Comparison of ENCODE assay signal across 9 cellular contexts in the genomic region with DNA sequence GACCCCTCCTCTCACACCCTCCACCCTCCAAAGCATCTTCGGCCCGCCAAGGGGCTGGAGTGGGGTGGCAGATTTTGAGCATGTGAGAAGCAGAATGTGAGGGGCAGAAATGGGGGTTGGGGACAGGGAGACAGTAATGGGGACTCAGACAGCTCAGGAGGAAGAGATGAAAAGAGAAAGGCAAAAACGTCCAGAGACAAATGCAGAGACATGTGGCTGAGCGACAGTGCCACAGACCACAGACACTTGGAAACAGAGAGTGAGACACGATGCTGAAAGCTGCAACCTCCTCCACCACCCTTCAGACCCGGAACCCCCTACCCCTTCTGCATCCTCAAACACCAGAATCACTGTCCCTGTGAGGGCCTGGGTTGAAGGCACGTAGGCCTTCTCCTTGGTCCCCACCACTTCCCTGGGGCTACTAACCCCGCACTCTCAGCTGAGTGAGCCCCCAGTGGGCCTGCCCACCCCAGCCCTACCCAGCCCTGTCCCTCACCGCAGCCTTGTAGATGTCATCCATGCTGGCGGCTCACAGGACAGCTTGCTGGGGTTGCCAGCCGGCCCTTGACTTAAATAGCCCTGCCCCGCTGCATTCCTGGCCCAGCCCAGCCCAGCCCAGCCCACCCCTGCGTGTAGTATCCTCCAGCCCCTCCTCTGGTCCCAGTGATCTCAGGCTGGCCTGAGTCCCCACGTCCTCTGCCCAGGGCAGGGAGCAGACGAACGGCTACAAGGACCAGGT. TPM values are rescaled to one million over a fixed set of nuclear protein-coding genes. Genes with fewer than 3 reads are reported as not detected.
DNase-seq lines count a peak whose midpoint lies in the region; ATAC-seq, FAIRE-seq and TF ChIP-seq lines count a peak whose summit lies in the region.
"Had no signal": no experiment of that assay in that cellular context is flagged by ENCODE, and none has a peak within 500 bp of the region (broad histone marks: within the 10 kb centered on the region; RNA-seq: fewer than 3 reads in every experiment).

Gene TNNC1, minus strand, starts transcription at position 546 of the 739 bp plus-strand sequence. Its CDS starts 26 bp downstream, at position 520.

- H3K27me3 ChIP-seq in BLaER1 treated with 17β-estradiol and CSF1 and Interleukin-3, amounts not matched to agents 10 nM and 100 nM = no peaks in the 10 kb centered on the region
- H3K27me3 ChIP-seq in NT2/D1 (ENCODE audit: insufficient read depth, insufficient read length) (no peaks in the 10 kb centered on the region), endodermal cell (ENCODE audit: control insufficient read depth, insufficient read depth, low read length, poor library complexity, severe bottlenecking) (no peaks in the 10 kb centered on the region)

- H3K36me3 Mint-ChIP-seq in endodermal cell (ENCODE audit: low read depth) = peaks cover 17% of the 10 kb centered on the region
- peaks cover 15% of the 10 kb centered on the region for H3K36me3 Mint-ChIP-seq in nephron progenitor cell (ENCODE audit: low read depth)

- no peaks in the 10 kb centered on the region for H3K9me3 ChIP-seq in BLaER1 treated with 17β-estradiol and CSF1 and Interleukin-3, amounts not matched to agents 10 nM and 100 nM (replicated peaks in 1 of 11)
- H3K9me3 ChIP-seq in NT2/D1 (ENCODE audit: insufficient read depth, low read length) (no peaks in the 10 kb centered on the region), endodermal cell (ENCODE audit: control insufficient read depth, low read length) (no peaks in the 10 kb centered on the region)

- H3K27ac ChIP-seq in BLaER1 treated with 17β-estradiol and CSF1 and Interleukin-3, amounts not matched to agents 10 nM and 100 nM = peak within 1 kb of the TSS; percentile 68 to 91 (median 82)
- H3K27ac ChIP-seq in endodermal cell (ENCODE audit: low read depth, low read length) = no peak within 1 kb of the TSS

- DNase-seq in NT2/D1 (ENCODE audit: low read depth, low spot score) = no peak
- peak; percentile 88 for DNase-seq in endodermal cell
- peak; percentile 47 for DNase-seq in nephron progenitor cell
- no peak for DNase-seq in kidney tubule cell (ENCODE audit: low spot score)
- DNase-seq in GM19239 (ENCODE audit: insufficient read length, low spot score) = no peak

- peaks cover 11 to 25% (median 20%) of the 10 kb centered on the region in 11 experiments; a peak in 17 of 22 replicates for H4K20me1 ChIP-seq in BLaER1 treated with 17β-estradiol and CSF1 and Interleukin-3, amounts not matched to agents 10 nM and 100 nM

- H3K4me3 Mint-ChIP-seq in endodermal cell (peak within 1 kb of the TSS; percentile 95), nephron progenitor cell (peak within 1 kb of the TSS; percentile 99)

- H3K4me3 ChIP-seq in BLaER1 treated with 17β-estradiol and CSF1 and Interleukin-3, amounts not matched to agents 10 nM and 100 nM = peak within 1 kb of the TSS; percentile 82 to 98 (median 92); a peak in 19 of 20 replicates
- H3K4me3 ChIP-seq in NT2/D1 (ENCODE audit: insufficient read length, low read depth) (no peak within 1 kb of the TSS), endodermal cell (ENCODE audit: low read length) (peak within 1 kb of the TSS; percentile 77)

- peak within 1 kb of the TSS; percentile 83 to 100 (median 95) for H3K4me2 ChIP-seq in BLaER1 treated with 17β-estradiol and CSF1 and Interleukin-3, amounts not matched to agents 10 nM and 100 nM

- 48 to 61% methylated on average over 9 to 16 of the region's 16 CpGs for WGBS in endodermal cell (ENCODE audit: insufficient coverage in 1 of 2, insufficient read length in 1 of 2), 2 experiments

- H3K4me1 ChIP-seq in BLaER1 treated with 17β-estradiol and CSF1 and Interleukin-3, amounts not matched to agents 10 nM and 100 nM = peaks cover 25 to 65% (median 48%) of the 10 kb centered on the region in 10 experiments
- H3K4me1 ChIP-seq in NT2/D1 (ENCODE audit: insufficient read depth, insufficient read length) = peaks cover 48% of the 10 kb centered on the region
- H3K4me1 ChIP-seq in endodermal cell (ENCODE audit: control insufficient read depth, insufficient read depth, low read length) = peaks cover 24% of the 10 kb centered on the region

- H3K27me3 Mint-ChIP-seq in endodermal cell (ENCODE audit: insufficient read depth) (no peaks in the 10 kb centered on the region), nephron progenitor cell (ENCODE audit: low read depth, poor library complexity) (peaks cover 3% of the 10 kb centered on the region)

- H3K4me1 Mint-ChIP-seq in endodermal cell = peaks cover 33% of the 10 kb centered on the region
- H3K4me1 Mint-ChIP-seq in nephron progenitor cell = peaks cover 73% of the 10 kb centered on the region

- H3K9me3 Mint-ChIP-seq in endodermal cell (no peaks in the 10 kb centered on the region), nephron progenitor cell (no peaks in the 10 kb centered on the region)

- no peak for FAIRE-seq in GM19239 (lab: Jason Lieb, UNC)

- ATAC-seq in GM18505 (IDR thresholded peaks at IDR 0.05; ENCODE audit: unreplicated experiment) (no peak), GM19455 (IDR thresholded peaks at IDR 0.05; ENCODE audit: unreplicated experiment) (no peak)

- TF ChIP-seq CTCF in endodermal cell (conservative IDR thresholded peaks at IDR 0.05) (no peak), nephron progenitor cell (IDR thresholded peaks at IDR 0.05) (no peak)

- peaks cover 13 to 20% (median 17%) of the 10 kb centered on the region in 11 experiments for H3K36me3 ChIP-seq in BLaER1 treated with 17β-estradiol and CSF1 and Interleukin-3, amounts not matched to agents 10 nM and 100 nM
- H3K36me3 ChIP-seq in NT2/D1 (ENCODE audit: insufficient read depth, insufficient read length, low read length) (peaks cover 35% of the 10 kb centered on the region), endodermal cell (ENCODE audit: control insufficient read depth, insufficient read depth, low read length) (peaks cover 22% of the 10 kb centered on the region)

- H3K9ac ChIP-seq in BLaER1 treated with 17β-estradiol and CSF1 and Interleukin-3, amounts not matched to agents 10 nM and 100 nM = peak within 1 kb of the TSS; percentile 90 to 99 (median 95)
- H3K9ac ChIP-seq in NT2/D1 (ENCODE audit: insufficient read length, low read depth) (peak within 1 kb of the TSS; percentile 72), endodermal cell (ENCODE audit: extremely low read depth, low read length, poor library complexity, severe bottlenecking) (peak within 1 kb of the TSS; percentile 6)

- H3K27ac Mint-ChIP-seq in endodermal cell (peak within 1 kb of the TSS; percentile 87), nephron progenitor cell (no peak within 1 kb of the TSS)

- TF ChIP-seq POLR2A in GM18505 (IDR thresholded peaks at IDR 0.05; ENCODE audit: borderline replicate concordance, extremely low read depth, insufficient read depth, insufficient read length) = no peak

RNA-seq across cellular contexts. Expression of gene TNNC1, which starts in this region (rescaled TPM):
- total RNA-seq in endodermal cell = 10 to 100 TPM; 44.8 to 64.6 TPM
- 30.4 TPM for polyA plus RNA-seq in endodermal cell (2013, experiment 1 of 2)
- polyA plus RNA-seq in endodermal cell (2013, experiment 2 of 2) = 36.1 TPM
- total RNA-seq: lung microvascular endothelial cell had no signal

Comparison
In these comparisons a context has a peak if more than half of its experiments do, and no peak if none do; other contexts are left out.
1. H3K9ac ChIP-seq: peak in every context shown above with its lines; median percentile 95 in BLaER1 treated with 17β-estradiol and CSF1 and Interleukin-3, amounts not matched to agents 10 nM and 100 nM; 72 in NT2/D1; 6 in endodermal cell.
2. DNase-seq: peak in endodermal cell (single experiment) and nephron progenitor cell (single experiment); none in NT2/D1 (single experiment), kidney tubule cell (single experiment) and GM19239 (single experiment).